Comparison of ENCODE assay signal across 30 cellular contexts in genomic region chr6:167569879-167570278, GRCh38.
"Had no signal": no experiment of that assay in that cellular context is flagged by ENCODE, and none has a peak within 500 bp of the region (broad histone marks: within the 10 kb centered on the region; RNA-seq: fewer than 3 reads in every experiment).

No MANE protein-coding gene starts in this region.

- H3K36me3 ChIP-seq: gastrocnemius medialis, neural progenitor cell, prostate gland, spleen, transverse colon, uterus had no signal

- H3K9me3 ChIP-seq: gastrocnemius medialis, prostate gland, SK-N-SH, spleen, transverse colon, uterus had no signal

- H3K27ac Mint-ChIP-seq: activated naive CD4-positive, alpha-beta T cell treated with anti-CD3 and anti-CD28 coated beads, Interleukin-2, amount 50 U/mL, for 24 hours; activated naive CD8-positive, alpha-beta T cell treated with anti-CD3 and anti-CD28 coated beads, Interleukin-2, amount 50 U/mL, for 24 hours; activated T-cell treated with anti-CD3 and anti-CD28 coated beads, Interleukin-2, amount 50 U/mL, for 24 hours; naive B cell; T-helper 1 cell treated with Interleukin-12 subunit alpha and Interleukin-12 subunit beta and Interleukin-4 antibody, amounts not matched to agents 30 μg/mL and 1 μg/mL, for 36 hours had no signal

- FAIRE-seq: bronchial epithelial cell, colon, keratinocyte, TTC549 had no signal

- H3K27me3 ChIP-seq: gastrocnemius medialis, neural progenitor cell, spleen, transverse colon, uterus had no signal

- ATAC-seq: activated naive CD8-positive, alpha-beta T cell treated with anti-CD3 and anti-CD28 coated beads, Interleukin-2, amount 50 U/mL, for 24 hours; gastrocnemius medialis; left cardiac atrium; left ventricle myocardium superior had no signal

- H3K4me1 Mint-ChIP-seq: activated naive CD4-positive, alpha-beta T cell treated with anti-CD3 and anti-CD28 coated beads, Interleukin-2, amount 50 U/mL, for 24 hours; activated naive CD8-positive, alpha-beta T cell treated with anti-CD3 and anti-CD28 coated beads, Interleukin-2, amount 50 U/mL, for 24 hours; naive B cell had no signal

- H3K27me3 Mint-ChIP-seq: activated naive CD8-positive, alpha-beta T cell treated with anti-CD3 and anti-CD28 coated beads, Interleukin-2, amount 50 U/mL, for 24 hours had no signal

- H3K27ac ChIP-seq: gastrocnemius medialis, neural progenitor cell, prostate gland, transverse colon, uterus, VCaP had no signal

- H3K9me3 Mint-ChIP-seq: activated naive CD4-positive, alpha-beta T cell treated with anti-CD3 and anti-CD28 coated beads, Interleukin-2, amount 50 U/mL, for 24 hours; activated naive CD8-positive, alpha-beta T cell treated with anti-CD3 and anti-CD28 coated beads, Interleukin-2, amount 50 U/mL, for 24 hours; activated T-cell treated with anti-CD3 and anti-CD28 coated beads, Interleukin-2, amount 50 U/mL, for 24 hours; naive B cell; T-helper 1 cell treated with Interleukin-12 subunit alpha and Interleukin-12 subunit beta and Interleukin-4 antibody, amounts not matched to agents 30 μg/mL and 1 μg/mL, for 36 hours had no signal

- H3K4me3 ChIP-seq: gastrocnemius medialis, neural progenitor cell, prostate gland, spleen, transverse colon, uterus had no signal

- H3K36me3 Mint-ChIP-seq: activated naive CD4-positive, alpha-beta T cell treated with anti-CD3 and anti-CD28 coated beads, Interleukin-2, amount 50 U/mL, for 24 hours; naive B cell; neural progenitor cell had no signal

- H3K4me1 ChIP-seq: neural progenitor cell, prostate gland had no signal

- DNase-seq: activated CD4-positive, alpha-beta T cell treated with anti-CD3 and anti-CD28 coated beads for 4 hours; activated CD4-positive, alpha-beta T cell treated with anti-CD3 and anti-CD28 coated beads, Interleukin-2, amount 50 U/mL, for 4 hours; activated CD8-positive, alpha-beta memory T cell treated with anti-CD3 and anti-CD28 coated beads, Interleukin-2, amount 50 U/mL, for 4 hours; activated gamma-delta T cell treated with Interleukin-2 at 50 U/mL for 16 hours; activated naive CD8-positive, alpha-beta T cell treated with anti-CD3 and anti-CD28 coated beads, Interleukin-2, amount 50 U/mL, for 24 hours; activated T-cell treated with anti-CD3 and anti-CD28 coated beads, Interleukin-2, amount 50 U/mL, for 24 hours; amygdala; effector CD8-positive, alpha-beta T cell; gastrocnemius medialis; glutamatergic neuron; left cardiac atrium; left ventricle myocardium superior; mammary epithelial cell; naive B cell; SK-N-SH; spleen; stimulated activated naive CD4-positive, alpha-beta T cell treated with Interleukin-2 at 50 U/mL for 16 hours; SW 1271; T-helper 9 cell; transverse colon; uterus had no signal

- H3K4me3 Mint-ChIP-seq: activated naive CD4-positive, alpha-beta T cell treated with anti-CD3 and anti-CD28 coated beads, Interleukin-2, amount 50 U/mL, for 24 hours; activated naive CD8-positive, alpha-beta T cell treated with anti-CD3 and anti-CD28 coated beads, Interleukin-2, amount 50 U/mL, for 24 hours; activated T-cell treated with anti-CD3 and anti-CD28 coated beads, Interleukin-2, amount 50 U/mL, for 24 hours; naive B cell; T-helper 1 cell treated with Interleukin-12 subunit alpha and Interleukin-12 subunit beta and Interleukin-4 antibody, amounts not matched to agents 30 μg/mL and 1 μg/mL, for 36 hours had no signal
